In the genomic region with DNA sequence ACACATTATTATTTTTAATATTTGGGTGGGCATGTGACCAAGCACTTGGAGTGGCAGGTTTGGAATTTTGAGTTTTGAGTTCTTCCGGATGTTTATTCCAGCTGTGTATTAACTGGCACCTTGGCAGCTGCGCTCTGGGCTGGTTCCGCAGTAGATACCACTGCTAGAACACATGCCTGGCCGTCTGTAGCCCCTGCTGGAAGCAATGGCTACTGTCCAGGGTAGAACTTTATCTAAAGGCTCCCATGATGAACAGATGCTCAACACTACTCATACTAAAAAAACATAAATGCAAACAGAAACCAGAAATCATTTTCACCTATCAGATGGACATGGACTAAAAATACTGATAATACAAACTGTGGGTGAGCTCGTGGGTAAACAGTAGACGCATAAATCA, we compare ENCODE assay signal across 19 cellular contexts.
"Had no signal": no experiment of that assay in that cellular context is flagged by ENCODE, and none has a peak within 500 bp of the region (broad histone marks: within the 10 kb centered on the region; RNA-seq: fewer than 3 reads in every experiment).

No MANE protein-coding gene starts in this region.

- H3K4me1 Mint-ChIP-seq: activated T-helper 17 cell treated with anti-CD3 and anti-CD28 coated beads, Interleukin-2, amount 50 U/mL, for 72 hours had no signal

- H3K9me3 ChIP-seq: gastroesophageal sphincter, right atrium auricular region, upper lobe of left lung had no signal

- DNase-seq: activated CD4-positive, alpha-beta T cell treated with anti-CD3 and anti-CD28 coated beads, Interleukin-2, amount 50 U/mL, for 1 hour; activated CD4-positive, CD25-positive, alpha-beta regulatory T cell; activated naive CD4-positive, alpha-beta T cell treated with anti-CD3 and anti-CD28 coated beads for 36 hours; activated naive CD8-positive, alpha-beta T cell treated with anti-CD3 and anti-CD28 coated beads, Interleukin-2, amount 50 U/mL, for 24 hours; activated T-cell treated with anti-CD3 and anti-CD28 coated beads for 4 hours; aorta; mesenchymal stem cell; natural killer cell; nucleus accumbens; small intestine; SW 1271; upper lobe of left lung had no signal

- H3K27ac ChIP-seq: gastroesophageal sphincter, right atrium auricular region, upper lobe of left lung had no signal

- H3K9me3 Mint-ChIP-seq: activated naive CD4-positive, alpha-beta T cell treated with anti-CD3 and anti-CD28 coated beads for 36 hours; activated naive CD8-positive, alpha-beta T cell treated with anti-CD3 and anti-CD28 coated beads, Interleukin-2, amount 50 U/mL, for 24 hours; activated T-helper 17 cell treated with anti-CD3 and anti-CD28 coated beads, Interleukin-2, amount 50 U/mL, for 72 hours; natural killer cell; stimulated activated naive CD8-positive, alpha-beta T cell treated with anti-CD3 and anti-CD28 coated beads, Interleukin-15, Interleukin-2, amounts not matched to agents 100 ng/mL and 50 ng/mL, for 24 hours had no signal

- H3K27ac Mint-ChIP-seq: activated naive CD4-positive, alpha-beta T cell treated with anti-CD3 and anti-CD28 coated beads for 36 hours; activated naive CD8-positive, alpha-beta T cell treated with anti-CD3 and anti-CD28 coated beads, Interleukin-2, amount 50 U/mL, for 24 hours; activated T-helper 17 cell treated with anti-CD3 and anti-CD28 coated beads, Interleukin-2, amount 50 U/mL, for 72 hours; stimulated activated naive CD8-positive, alpha-beta T cell treated with anti-CD3 and anti-CD28 coated beads, Interleukin-15, Interleukin-2, amounts not matched to agents 100 ng/mL and 50 ng/mL, for 24 hours had no signal

- H3K27me3 Mint-ChIP-seq: activated naive CD8-positive, alpha-beta T cell treated with anti-CD3 and anti-CD28 coated beads, Interleukin-2, amount 50 U/mL, for 24 hours; activated T-helper 17 cell treated with anti-CD3 and anti-CD28 coated beads, Interleukin-2, amount 50 U/mL, for 72 hours; stimulated activated naive CD8-positive, alpha-beta T cell treated with anti-CD3 and anti-CD28 coated beads, Interleukin-15, Interleukin-2, amounts not matched to agents 100 ng/mL and 50 ng/mL, for 24 hours had no signal

- H3K4me3 ChIP-seq: gastroesophageal sphincter, right atrium auricular region, upper lobe of left lung had no signal

- FAIRE-seq: bronchial epithelial cell, small intestine, TTC549 had no signal

- ATAC-seq: activated naive CD8-positive, alpha-beta T cell treated with anti-CD3 and anti-CD28 coated beads, Interleukin-2, amount 50 U/mL, for 24 hours; activated T-helper 17 cell treated with anti-CD3 and anti-CD28 coated beads, Interleukin-2, amount 50 U/mL, for 72 hours; gastroesophageal sphincter; left lobe of liver; natural killer cell had no signal

- H3K27me3 ChIP-seq: gastroesophageal sphincter, right atrium auricular region, upper lobe of left lung had no signal

- H3K4me1 ChIP-seq: right atrium auricular region had no signal

- H3K4me3 Mint-ChIP-seq: activated naive CD4-positive, alpha-beta T cell treated with anti-CD3 and anti-CD28 coated beads for 36 hours; activated naive CD8-positive, alpha-beta T cell treated with anti-CD3 and anti-CD28 coated beads, Interleukin-2, amount 50 U/mL, for 24 hours; activated T-helper 17 cell treated with anti-CD3 and anti-CD28 coated beads, Interleukin-2, amount 50 U/mL, for 72 hours; natural killer cell; stimulated activated naive CD8-positive, alpha-beta T cell treated with anti-CD3 and anti-CD28 coated beads, Interleukin-15, Interleukin-2, amounts not matched to agents 100 ng/mL and 50 ng/mL, for 24 hours had no signal
